Comparison of ENCODE assay signal across 2 cellular contexts in genomic region chr7:134755422-134756022, GRCh38.
TF ChIP-seq lines count a peak whose summit lies in the region.

No MANE protein-coding gene starts in this region.

TF ChIP-seq in liver, 16 proteins besides CTCF, POLR2A, EP300 and RAD21:
- TF ChIP-seq ATF3 (IDR thresholded peaks at IDR 0.05) (no peak), JUND (IDR thresholded peaks at IDR 0.05) (no peak), GABPA (IDR thresholded peaks at IDR 0.05 in 1 of 2, conservative IDR thresholded peaks at IDR 0.05 in 1 of 2) (no peak), HNF4A (conservative IDR thresholded peaks at IDR 0.05) (no peak), ZBTB33 (IDR thresholded peaks at IDR 0.05) (no peak), MAX (IDR thresholded peaks at IDR 0.05) (no peak)

TF ChIP-seq in HepG2, 621 proteins besides CTCF, POLR2A, EP300 and RAD21:
- TF ChIP-seq REST (IDR thresholded peaks at IDR 0.05; ENCODE audit: borderline replicate concordance in 1 of 2, low read depth in 1 of 2, low read length in 2 of 2) = no peak
- no peak for TF ChIP-seq MZF1 (CRISPR knock-in tag; IDR thresholded peaks at IDR 0.05; ENCODE audit: borderline replicate concordance)
- TF ChIP-seq PRPF4 (IDR thresholded peaks at IDR 0.05; ENCODE audit: low read depth, low read length, poor library complexity, severe bottlenecking) = no peak
